In the genomic region with DNA sequence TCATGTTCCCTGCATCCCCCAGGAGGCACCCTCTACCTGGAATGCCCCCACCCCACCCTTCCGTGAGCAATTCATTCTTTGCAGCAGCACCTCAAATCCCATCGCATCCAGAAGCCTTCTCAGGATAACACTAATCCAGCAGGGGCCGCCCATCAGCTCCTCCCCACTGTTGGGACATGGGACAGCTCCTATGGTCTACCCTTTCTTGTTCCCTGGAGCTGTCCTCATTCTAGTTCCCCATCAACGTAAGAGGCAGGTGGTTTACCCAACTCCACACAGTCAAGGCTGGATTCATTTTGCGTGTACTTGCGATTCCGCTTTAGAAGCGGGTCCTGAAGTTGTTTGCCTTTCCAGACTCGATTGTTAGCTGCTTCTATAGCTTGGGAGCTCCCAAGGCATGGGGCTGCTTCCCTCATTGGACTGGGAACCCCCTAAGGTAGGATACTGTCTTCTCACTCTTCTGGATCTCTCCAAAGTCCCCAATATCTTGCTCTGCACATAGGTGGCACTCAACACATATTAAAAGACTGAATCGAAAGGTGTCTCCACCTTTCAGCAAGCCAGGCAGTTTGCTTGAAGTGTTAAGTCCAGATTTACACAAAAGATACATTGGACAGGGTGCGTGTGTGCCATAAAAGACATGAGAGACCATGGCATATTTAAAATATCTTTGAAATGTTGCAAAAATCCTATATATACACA, we compare ENCODE assay signal across 11 cellular contexts. TPM values are rescaled to one million over a fixed set of nuclear protein-coding genes. Genes with fewer than 3 reads are reported as not detected.
A peak's percentile ranks its signal among the peaks of the same experiment; 100 is the strongest.
DNase-seq lines count a peak whose midpoint lies in the region; TF ChIP-seq lines count a peak whose summit lies in the region.
"Had no signal": no experiment of that assay in that cellular context is flagged by ENCODE, and none has a peak within 500 bp of the region (broad histone marks: within the 10 kb centered on the region; RNA-seq: fewer than 3 reads in every experiment).

No MANE protein-coding gene starts in this region.

- DNase-seq in A673 (ENCODE audit: low spot score) (peak; percentile 7), EH (ENCODE audit: low read depth) (peak; percentile 23), OCI-LY7 (ENCODE audit: low spot score) (peak; percentile 55), epithelial cell of esophagus (ENCODE audit: low read depth) (peak; percentile 40), medulla oblongata (ENCODE audit: extremely low spot score) (no peak), hypothalamus (lab: John Stamatoyannopoulos, UW) (no peak), superior temporal gyrus (ENCODE audit: extremely low spot score) (no peak), spleen (no peak)

- TF ChIP-seq CTCF in A673 (conservative IDR thresholded peaks at IDR 0.05; ENCODE audit: low read depth, low read length) (no peak), OCI-LY7 (conservative IDR thresholded peaks at IDR 0.05; ENCODE audit: low read length) (peak; percentile 73), epithelial cell of esophagus (IDR thresholded peaks at IDR 0.05; ENCODE audit: insufficient read depth, low read depth, low read length, missing control alignments) (peak; percentile 28), spleen (IDR thresholded peaks at IDR 0.05 in 8 of 11, conservative IDR thresholded peaks at IDR 0.05 in 3 of 11) (peak in 1 of 11 experiments; percentile 12)

- H3K4me2 ChIP-seq in OCI-LY7 (ENCODE audit: low read length): no peak overlapping the region

- H3K9me2 ChIP-seq in OCI-LY7 (ENCODE audit: insufficient read depth, low read length): no peaks in the 10 kb centered on the region

- H3K79me2 ChIP-seq in OCI-LY7 (ENCODE audit: insufficient read depth, low read depth, low read length): no peaks in the 10 kb centered on the region

- H3K27ac ChIP-seq in A673 (ENCODE audit: low read depth, low read length, poor library complexity, severe bottlenecking): no peak overlapping the region
- H3K27ac ChIP-seq in OCI-LY7 (ENCODE audit: low read depth, low read length, poor library complexity, severe bottlenecking): no peak overlapping the region
- no peak overlapping the region for H3K27ac ChIP-seq in spleen
- H3K27ac ChIP-seq: HL-60, right lobe of liver, tibial nerve had no signal

- CTCF ChIA-PET in A673 (lab: Charles Lee): interaction anchor here (1.4 kb wide), 1 partner anchor 71 kb away, joined by 7 read pairs; no protein-coding TSS in a partner anchor
- CTCF ChIA-PET in OCI-LY7 (lab: Charles Lee; ENCODE audit: unreplicated experiment): interaction anchor here (0.7 kb wide), 1 partner anchor 119 kb away, joined by 3 read pairs; no protein-coding TSS in a partner anchor

- POLR2A ChIA-PET in A673 (lab: Charles Lee; ENCODE audit: low non-redundant PET): no interaction called here
- POLR2A ChIA-PET in OCI-LY7 (lab: Charles Lee): no interaction called here

- no peak overlapping the region for H3K4me3 ChIP-seq in A673 (ENCODE audit: low read depth, low read length, poor library complexity, severe bottlenecking)
- H3K4me3 ChIP-seq in OCI-LY7 (ENCODE audit: low read depth, low read length, poor library complexity, severe bottlenecking): no peak overlapping the region
- H3K4me3 ChIP-seq in epithelial cell of esophagus (ENCODE audit: low read length): no peak overlapping the region
- H3K4me3 ChIP-seq in spleen: peak overlapping the region in 1 of 8 donors; percentile 70

- no TSS peak for BruUV-seq in A673 (replicated peaks; lab: Mats Ljungman, UMichigan)
- BruUV-seq in OCI-LY7 (replicated peaks; lab: Mats Ljungman, UMichigan): no TSS peak

- no peaks in the 10 kb centered on the region for H3K4me1 ChIP-seq in A673 (ENCODE audit: insufficient read depth, low read length, poor library complexity, severe bottlenecking)
- peaks cover 7% of the 10 kb centered on the region for H3K4me1 ChIP-seq in OCI-LY7 (ENCODE audit: insufficient read depth, low read length, poor library complexity, severe bottlenecking)
- peaks cover 0 to 26% (median 15%) of the 10 kb centered on the region in 6 donors for H3K4me1 ChIP-seq in spleen

- H2AFZ ChIP-seq in OCI-LY7 (ENCODE audit: low read length): no peak overlapping the region

- H3K27me3 ChIP-seq in A673 (replicated peaks; ENCODE audit: insufficient read depth, low read depth, low read length, poor library complexity) (no peaks in the 10 kb centered on the region), spleen (replicated peaks in 1 of 7) (peaks cover 0 to 38% (median 16%) of the 10 kb centered on the region in 7 donors)
- H3K27me3 ChIP-seq: right lobe of liver had no signal

- no peak for TF ChIP-seq POLR2A in spleen (IDR thresholded peaks at IDR 0.05)

- H3K9me3 ChIP-seq in A673 (ENCODE audit: low read depth, low read length, poor library complexity, severe bottlenecking) (no peaks in the 10 kb centered on the region), OCI-LY7 (ENCODE audit: low read length) (no peaks in the 10 kb centered on the region), spleen (no peaks in the 10 kb centered on the region)
- H3K9me3 ChIP-seq: right lobe of liver, tibial nerve had no signal

- intact Hi-C loops in A673 (cut with micrococcal nuclease; ENCODE audit: unreplicated experiment): no loop called here
- intact Hi-C loops in OCI-LY7 (cut with micrococcal nuclease; ENCODE audit: unreplicated experiment): loop anchor here (1.0 kb wide), 1 partner anchor 168 kb away; no protein-coding TSS in a partner anchor
- intact Hi-C loops in spleen (cut with DNase I; ENCODE audit: low total_unique reads): no loop called here

- WGBS in spleen, 5 donors: 38 to 57% (median 50%) methylated on average over 10 to 11 of the region's 11 CpGs

- H3K36me3 ChIP-seq in A673 (ENCODE audit: insufficient read depth, low read length, poor library complexity, severe bottlenecking): no peaks in the 10 kb centered on the region
- no peaks in the 10 kb centered on the region for H3K36me3 ChIP-seq in OCI-LY7 (ENCODE audit: insufficient read depth, low read length)
- H3K36me3 ChIP-seq in spleen: no peaks in the 10 kb centered on the region
- H3K36me3 ChIP-seq: right lobe of liver, tibial nerve had no signal

- H4K20me1 ChIP-seq in OCI-LY7 (ENCODE audit: insufficient read depth, low read length): no peaks in the 10 kb centered on the region

RNA-seq across cellular contexts. Expression of gene APLN, which starts 0.9 kb away (rescaled TPM):
- 0.34 and 0.55 TPM in 2 replicates for total RNA-seq in A673 (2021)
- not detected in 2 replicates for total RNA-seq in OCI-LY7 (2014; rRNA removed; shearing (Covaris generic))
- 0.13 TPM in 1 of 2 replicates, not detected in the other for total RNA-seq in OCI-LY7 (2022)
- total RNA-seq in spleen: 1 to 10 TPM in 1 of 7 donors, under 1 TPM in 4, not detected in 2; 0.09 to 2.0 (median 0.39) TPM
- polyA plus RNA-seq in spleen: under 1 TPM; 0.18 to 0.33 (median 0.19) TPM

Comparison
In these comparisons a context has a peak if more than half of its experiments do, and no peak if none do; other contexts are left out.
1. DNase-seq: peak in A673 (single experiment), EH (single experiment), OCI-LY7 (single experiment) and epithelial cell of esophagus (single experiment); none in medulla oblongata (single experiment), hypothalamus (0 of 51), superior temporal gyrus (single experiment) and spleen (single experiment).